In the genomic region with DNA sequence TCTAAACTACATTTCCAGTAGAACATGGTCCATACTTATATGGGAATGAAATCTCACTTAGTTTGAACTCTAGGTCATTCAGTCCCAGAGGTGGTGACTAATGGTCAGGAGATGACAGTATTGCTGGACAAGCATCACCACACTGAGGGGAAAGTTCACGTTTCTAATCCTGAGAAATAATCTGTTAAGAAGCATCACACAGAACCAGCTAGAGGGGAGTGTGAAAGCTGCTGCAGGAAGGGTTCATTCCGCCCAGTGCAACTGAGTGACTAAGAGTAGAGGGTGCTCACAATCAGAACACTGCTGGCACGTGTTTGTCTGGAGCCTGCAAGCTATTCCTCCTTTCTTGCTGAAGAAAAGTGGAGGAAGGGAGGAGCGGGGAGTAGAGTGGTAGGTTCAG, we compare ENCODE assay signal across 13 cellular contexts. TPM values are rescaled to one million over a fixed set of nuclear protein-coding genes. Genes with fewer than 3 reads are reported as not detected.
DNase-seq lines count a peak whose midpoint lies in the region; ATAC-seq, FAIRE-seq and TF ChIP-seq lines count a peak whose summit lies in the region.
"Had no signal": no experiment of that assay in that cellular context is flagged by ENCODE, and none has a peak within 500 bp of the region (broad histone marks: within the 10 kb centered on the region; RNA-seq: fewer than 3 reads in every experiment).

No MANE protein-coding gene starts in this region.

- no peak for ATAC-seq in A549

- no peak for TF ChIP-seq RAD21 in A549 (conservative IDR thresholded peaks at IDR 0.05 in 1 of 2, IDR thresholded peaks at IDR 0.05 in 1 of 2)

- H3K4me1 Mint-ChIP-seq in activated T-cell treated with anti-CD3 and anti-CD28 coated beads, Interleukin-2, amount 50 U/mL, for 24 hours (ENCODE audit: low read depth), result peaks cover 14% of the 10 kb centered on the region

- H3K4me3 Mint-ChIP-seq in activated T-cell treated with anti-CD3 and anti-CD28 coated beads, Interleukin-2, amount 50 U/mL, for 24 hours, result no peak overlapping the region

- no peak for FAIRE-seq in A549 (lab: Jason Lieb, UNC)

- peaks cover 39% of the 10 kb centered on the region for H3K4me1 ChIP-seq in A549
- no peaks in the 10 kb centered on the region for H3K4me1 ChIP-seq in parathyroid adenoma

- TF ChIP-seq CTCF in A549 (IDR thresholded peaks at IDR 0.05) (no peak), fibroblast of the aortic adventitia (IDR thresholded peaks at IDR 0.05; ENCODE audit: insufficient read depth, low read length) (no peak), parathyroid adenoma (IDR thresholded peaks at IDR 0.05) (no peak), GM10266 (IDR thresholded peaks at IDR 0.05; ENCODE audit: control insufficient read depth, insufficient read depth, low read depth, missing control alignments) (no peak)

- peaks cover 2% of the 10 kb centered on the region for H3K27me3 ChIP-seq in parathyroid adenoma (ENCODE audit: control insufficient read depth, insufficient read depth, low read length)

- H3K27ac ChIP-seq in A549 (peak overlapping the region in 1 of 2 experiments; percentile 17; a peak in 1 of 6 replicates), parathyroid adenoma (no peak overlapping the region)
- H3K27ac ChIP-seq: BLaER1 had no signal

- H3K4me2 ChIP-seq in A549 (peak overlapping the region; percentile 78), parathyroid adenoma (ENCODE audit: low read length) (peak overlapping the region; percentile 37)
- H3K4me2 ChIP-seq: BLaER1 had no signal

- H3K9me3 ChIP-seq in A549, result no peaks in the 10 kb centered on the region
- no peaks in the 10 kb centered on the region for H3K9me3 ChIP-seq in parathyroid adenoma (ENCODE audit: control insufficient read depth, low read length)

- no peaks in the 10 kb centered on the region for H3K9me3 Mint-ChIP-seq in activated T-cell treated with anti-CD3 and anti-CD28 coated beads, Interleukin-2, amount 50 U/mL, for 24 hours

- peaks cover 73% of the 10 kb centered on the region for H3K27me3 Mint-ChIP-seq in activated T-cell treated with anti-CD3 and anti-CD28 coated beads, Interleukin-2, amount 50 U/mL, for 24 hours

- POLR2A ChIA-PET in A549 (lab: Yijun Ruan, JAX), result interaction anchor here (1.1 kb wide), 1 partner anchor 408 kb away, joined by 3 read pairs; no protein-coding TSS in a partner anchor

- DNase-seq in A549 (ENCODE audit: low read depth in 1 of 2, low spot score in 1 of 2) (no peak), RKO (ENCODE audit: low spot score) (peak; percentile 1), fibroblast of the aortic adventitia (ENCODE audit: low read depth) (peak; percentile 43), HuH-7.5 (ENCODE audit: low spot score) (no peak), GM10266 (ENCODE audit: extremely low spot score) (no peak)
- no peak for DNase-seq in activated T-cell treated with anti-CD3 and anti-CD28 coated beads, Interleukin-2, amount 50 U/mL, for 24 hours
- DNase-seq in stimulated activated CD4-positive, alpha-beta T cell treated with anti-CD3 and anti-CD28 coated beads, Interleukin-4, amount 100 ng/mL, for 1 hour, result no peak
- DNase-seq: activated CD4-positive, alpha-beta T cell treated with anti-CD3 and anti-CD28 coated beads for 4 hours; activated naive CD4-positive, alpha-beta T cell; NCI-H2029; SHP77 treated with DMSO at 0.1 percent for 48 hours had no signal

- H3K4me3 ChIP-seq in A549 (peak overlapping the region; percentile 92; the same call in 1 of the 3 replicates), fibroblast of the aortic adventitia (ENCODE audit: low read depth, low read length) (no peak overlapping the region), parathyroid adenoma (ENCODE audit: low read depth, low read length) (peak overlapping the region; percentile 1)
- H3K4me3 ChIP-seq: BLaER1 had no signal

- no peak overlapping the region for H3K27ac Mint-ChIP-seq in activated T-cell treated with anti-CD3 and anti-CD28 coated beads, Interleukin-2, amount 50 U/mL, for 24 hours

- no peaks in the 10 kb centered on the region for H3K36me3 Mint-ChIP-seq in activated T-cell treated with anti-CD3 and anti-CD28 coated beads, Interleukin-2, amount 50 U/mL, for 24 hours (ENCODE audit: low read depth)

- H3K79me2 ChIP-seq in parathyroid adenoma, result no peaks in the 10 kb centered on the region

- no peak overlapping the region for H3K9ac ChIP-seq in parathyroid adenoma
- H3K9ac ChIP-seq: BLaER1 had no signal

- H3K36me3 ChIP-seq in parathyroid adenoma (ENCODE audit: control insufficient read depth, insufficient read depth, low read length), result no peaks in the 10 kb centered on the region
- H3K36me3 ChIP-seq: BLaER1 had no signal

- no peak overlapping the region for H2AFZ ChIP-seq in parathyroid adenoma

- TF ChIP-seq EP300 in A549 (IDR thresholded peaks at IDR 0.05), result no peak

- no peak for TF ChIP-seq POLR2A in A549 (IDR thresholded peaks at IDR 0.05; ENCODE audit: low read length)

- CTCF ChIA-PET in A549 (lab: Yijun Ruan, JAX), result interaction anchor here (2.0 to 2.5 kb wide), 2 partner anchors 30 to 58 kb away, joined by 6 to 7 read pairs; no protein-coding TSS in a partner anchor

- WGBS in A549 (ENCODE audit: missing lambda C conversion rate), result 66% methylated on average over 4 of the region's 4 CpGs

TF ChIP-seq in A549, 52 proteins besides CTCF, POLR2A, EP300 and RAD21:
- TF ChIP-seq JUNB (IDR thresholded peaks at IDR 0.05), result no peak
- TF ChIP-seq CBX2 (IDR thresholded peaks at IDR 0.05; ENCODE audit: borderline replicate concordance, low read depth), result no peak

RNA-seq across cellular contexts. Expression of gene COL4A1, which starts 2.7 kb away (rescaled TPM):
- polyA plus RNA-seq in A549 (2011; rRNA removed) (23.8 and 24.3 TPM in 2 replicates), A549 (2017; fragmentation: RNase III; extraction: RNeasy Plus Mini Kit Qiagen cat#74134 plus additional on column Dnase treatment) (70.9 to 71.4 TPM (median 71.3 TPM) in 3 replicates)
- polyA plus RNA-seq in A549 (2012; cell fraction: cytosol; rRNA removed), result 12.5 and 16.6 TPM in 2 replicates
- 47.7 and 57.6 TPM in 2 replicates for polyA plus RNA-seq in A549 (2012; cell fraction: nucleus; rRNA removed)
- 32.9 and 42.4 TPM in 2 replicates for polyA minus RNA-seq in A549 (2011; rRNA and poly(A)+ RNA removed)
- total RNA-seq in fibroblast of the aortic adventitia (ENCODE audit: low replicate concordance), result 43.7 and 258 TPM in 2 replicates

RNA-seq across cellular contexts. Expression of gene COL4A2, which starts 2.8 kb away (rescaled TPM):
- polyA plus RNA-seq in A549 (2011; rRNA removed), result 36.2 and 46.9 TPM in 2 replicates
- 54.3 and 88.3 TPM in 2 replicates for polyA plus RNA-seq in A549 (2012; cell fraction: cytosol; rRNA removed)
- 415 and 541 TPM in 2 replicates for polyA plus RNA-seq in A549 (2012; cell fraction: nucleus; rRNA removed)
- 112 to 122 TPM (median 119 TPM) in 3 replicates for polyA plus RNA-seq in A549 (2017; fragmentation: RNase III; extraction: RNeasy Plus Mini Kit Qiagen cat#74134 plus additional on column Dnase treatment)
- 56.5 and 110 TPM in 2 replicates for polyA minus RNA-seq in A549 (2011; rRNA and poly(A)+ RNA removed)
- total RNA-seq in fibroblast of the aortic adventitia (ENCODE audit: low replicate concordance), result 53.3 and 151 TPM in 2 replicates

Comparison
In these comparisons a context has a peak if more than half of its experiments do, and no peak if none do; other contexts are left out.
1. DNase-seq: peak in RKO (single experiment) and fibroblast of the aortic adventitia (single experiment); none in A549 (0 of 2), activated T-cell treated with anti-CD3 and anti-CD28 coated beads, Interleukin-2, amount 50 U/mL, for 24 hours (single experiment), stimulated activated CD4-positive, alpha-beta T cell treated with anti-CD3 and anti-CD28 coated beads, Interleukin-4, amount 100 ng/mL, for 1 hour (single experiment), HuH-7.5 (single experiment) and GM10266 (single experiment).